Comparison of ENCODE assay signal across 19 cellular contexts in the genomic region with DNA sequence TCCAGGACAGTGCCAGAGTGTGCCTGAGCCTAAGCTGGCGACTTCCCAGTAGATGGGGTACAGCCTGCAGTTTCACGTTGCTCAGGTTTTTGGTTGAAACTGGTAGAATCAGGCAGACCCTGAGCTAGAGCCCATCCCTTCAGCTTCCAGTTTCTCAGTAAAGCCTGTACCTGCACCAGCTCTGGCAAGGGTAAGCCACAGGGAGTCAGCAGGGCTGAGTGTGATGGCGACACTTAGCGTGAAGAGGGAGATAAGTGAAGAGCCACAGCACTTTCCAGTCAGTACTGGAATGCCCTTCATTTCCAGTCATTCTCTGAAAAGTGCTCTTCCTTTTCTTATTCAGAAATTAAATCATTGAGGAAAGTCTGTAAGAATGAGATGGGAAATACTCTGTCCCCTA. TPM values are rescaled to one million over a fixed set of nuclear protein-coding genes. Genes with fewer than 3 reads are reported as not detected.
DNase-seq lines count a peak whose midpoint lies in the region; ATAC-seq, FAIRE-seq and TF ChIP-seq lines count a peak whose summit lies in the region.
"Had no signal": no experiment of that assay in that cellular context is flagged by ENCODE, and none has a peak within 500 bp of the region (broad histone marks: within the 10 kb centered on the region; RNA-seq: fewer than 3 reads in every experiment).

No MANE protein-coding gene starts in this region.

- H3K27ac ChIP-seq in naive thymus-derived CD4-positive, alpha-beta T cell (ENCODE audit: low read depth, low read length) = peak overlapping the region; percentile 50
- H3K27ac ChIP-seq: breast epithelium, GM23248 had no signal

- H3K9me3 Mint-ChIP-seq in activated CD4-positive, alpha-beta T cell treated with anti-CD3 and anti-CD28 coated beads for 36 hours (ENCODE audit: low read depth) = no peaks in the 10 kb centered on the region
- no peaks in the 10 kb centered on the region for H3K9me3 Mint-ChIP-seq in effector memory CD8-positive, alpha-beta T cell
- H3K9me3 Mint-ChIP-seq in naive thymus-derived CD4-positive, alpha-beta T cell = peaks cover 0 to 3% (median 0%) of the 10 kb centered on the region in 11 donors

- CTCF ChIA-PET in activated CD4-positive, alpha-beta T cell treated with anti-CD3 and anti-CD28 coated beads for 36 hours (lab: Charles Lee) = interaction anchor here (0.7 to 1.3 kb wide), 6 partner anchors 15 to 113 kb away, joined by 3 to 4 read pairs (median 4); no protein-coding TSS in a partner anchor
- CTCF ChIA-PET in naive thymus-derived CD4-positive, alpha-beta T cell (lab: Charles Lee) = interaction anchor here (0.6 to 1.1 kb wide), 3 partner anchors 17 to 78 kb away, joined by 3 to 6 read pairs (median 5); no protein-coding TSS in a partner anchor

- no peaks in the 10 kb centered on the region for H3K27me3 Mint-ChIP-seq in activated CD4-positive, alpha-beta T cell treated with anti-CD3 and anti-CD28 coated beads for 36 hours
- no peaks in the 10 kb centered on the region for H3K27me3 Mint-ChIP-seq in effector memory CD8-positive, alpha-beta T cell
- no peaks in the 10 kb centered on the region for H3K27me3 Mint-ChIP-seq in naive thymus-derived CD4-positive, alpha-beta T cell

- H3K4me3 ChIP-seq in naive thymus-derived CD4-positive, alpha-beta T cell (ENCODE audit: low read length) = no peak overlapping the region
- H3K4me3 ChIP-seq: breast epithelium, GM23248 had no signal

- no peaks in the 10 kb centered on the region for H3K27me3 ChIP-seq in naive thymus-derived CD4-positive, alpha-beta T cell (ENCODE audit: control insufficient read depth in 2 of 2, insufficient read depth in 2 of 2, low read length in 2 of 2)
- H3K27me3 ChIP-seq: BE2C, breast epithelium had no signal

- peaks cover 77% of the 10 kb centered on the region for H3K4me1 Mint-ChIP-seq in activated CD4-positive, alpha-beta T cell treated with anti-CD3 and anti-CD28 coated beads for 36 hours
- H3K4me1 Mint-ChIP-seq in effector memory CD8-positive, alpha-beta T cell (ENCODE audit: low read depth in 2 of 2) = peaks cover 32 to 53% of the 10 kb centered on the region in 2 donors
- peaks cover 58 to 91% (median 85%) of the 10 kb centered on the region in 7 donors for H3K4me1 Mint-ChIP-seq in naive thymus-derived CD4-positive, alpha-beta T cell

- H3K9me3 ChIP-seq in naive thymus-derived CD4-positive, alpha-beta T cell (ENCODE audit: control insufficient read depth in 2 of 3, low read length in 3 of 3) = no peaks in the 10 kb centered on the region
- H3K9me3 ChIP-seq: BE2C, breast epithelium had no signal

- peak; percentile 42 for FAIRE-seq in GM12892 (lab: Jason Lieb, UNC)

- H3K4me1 ChIP-seq in naive thymus-derived CD4-positive, alpha-beta T cell (ENCODE audit: control insufficient read depth in 2 of 2, insufficient read depth in 2 of 2, low read length in 2 of 2) = peaks cover 60 to 81% of the 10 kb centered on the region in 2 donors
- H3K4me1 ChIP-seq: BE2C had no signal

- no peak overlapping the region for H3K4me3 Mint-ChIP-seq in activated CD4-positive, alpha-beta T cell treated with anti-CD3 and anti-CD28 coated beads for 36 hours
- peak overlapping the region in 1 of 2 donors; percentile 37 for H3K4me3 Mint-ChIP-seq in effector memory CD8-positive, alpha-beta T cell
- peak overlapping the region in 8 of 10 donors; percentile 48 to 74 (median 56) for H3K4me3 Mint-ChIP-seq in naive thymus-derived CD4-positive, alpha-beta T cell

- ATAC-seq in activated CD4-positive, alpha-beta T cell treated with anti-CD3 and anti-CD28 coated beads for 36 hours = peak; percentile 20
- ATAC-seq in effector memory CD8-positive, alpha-beta T cell (replicated peaks) = no peak
- no peak for ATAC-seq in naive thymus-derived CD4-positive, alpha-beta T cell
- ATAC-seq: esophagus mucosa had no signal

- H3K27ac Mint-ChIP-seq in activated CD4-positive, alpha-beta T cell treated with anti-CD3 and anti-CD28 coated beads for 36 hours = peak overlapping the region; percentile 39
- peak overlapping the region; percentile 83 to 94 for H3K27ac Mint-ChIP-seq in effector memory CD8-positive, alpha-beta T cell
- H3K27ac Mint-ChIP-seq in naive thymus-derived CD4-positive, alpha-beta T cell = peak overlapping the region; percentile 46 to 100 (median 98)

- peaks cover 40% of the 10 kb centered on the region for H3K36me3 Mint-ChIP-seq in activated CD4-positive, alpha-beta T cell treated with anti-CD3 and anti-CD28 coated beads for 36 hours (ENCODE audit: low read depth)
- peaks cover 42% of the 10 kb centered on the region for H3K36me3 Mint-ChIP-seq in effector memory CD8-positive, alpha-beta T cell (ENCODE audit: insufficient read depth)
- peaks cover 4 to 67% (median 30%) of the 10 kb centered on the region in 5 donors for H3K36me3 Mint-ChIP-seq in naive thymus-derived CD4-positive, alpha-beta T cell

- POLR2A ChIA-PET in activated CD4-positive, alpha-beta T cell treated with anti-CD3 and anti-CD28 coated beads for 36 hours (lab: Charles Lee) = interaction anchor here (0.7 kb wide), 1 partner anchor 15 kb away, joined by 3 read pairs; no protein-coding TSS in a partner anchor
- POLR2A ChIA-PET in naive thymus-derived CD4-positive, alpha-beta T cell (lab: Charles Lee) = interaction anchor here (0.6 to 5.5 kb wide), 9 partner anchors 7 to 580 kb away, joined by 3 to 30 read pairs (median 6); partner anchors contain the start of genes COPS3 and FLCN

- no peak for TF ChIP-seq POLR2A in GM12892 (IDR thresholded peaks at IDR 0.05; ENCODE audit: low read depth, low read length)

- DNase-seq in activated CD4-positive, alpha-beta T cell treated with anti-CD3 and anti-CD28 coated beads for 36 hours = peak; percentile 52
- no peak for DNase-seq in activated CD4-positive, alpha-beta T cell treated with anti-CD3 and anti-CD28 coated beads for 1 hour
- no peak for DNase-seq in GM12892 (ENCODE audit: insufficient read length)
- DNase-seq in effector memory CD8-positive, alpha-beta T cell = no peak
- DNase-seq in naive thymus-derived CD4-positive, alpha-beta T cell = no peak
- DNase-seq in activated effector memory CD4-positive, alpha-beta T cell treated with anti-CD3 and anti-CD28 coated beads, Interleukin-2, amount 50 U/mL, for 16 hours = no peak
- no peak for DNase-seq in anterior cingulate cortex (lab: John Stamatoyannopoulos, UW)
- no peak for DNase-seq in COLO829 (ENCODE audit: low spot score)
- DNase-seq: 8988T; BE2C; DMS153; GM23248; KG1; NCI-H2029; NK-92 treated with Interleukin-12 subunit alpha and Interleukin-12 subunit beta, amount 100 ng/mL, for 24 hours; stimulated activated CD4-positive, alpha-beta T cell treated with anti-CD3 and anti-CD28 coated beads, Interleukin-4, amount 100 ng/mL, for 24 hours; substantia nigra had no signal

- intact Hi-C loops in activated CD4-positive, alpha-beta T cell treated with anti-CD3 and anti-CD28 coated beads for 36 hours (cut with DNase I, micrococcal nuclease) = no loop called here
- intact Hi-C loops in naive thymus-derived CD4-positive, alpha-beta T cell (cut with micrococcal nuclease) = loop anchor here (2.0 to 5.0 kb wide), 5 partner anchors 36 to 141 kb away; partner anchors contain the start of genes COPS3 (in 1 of the 2) and MPRIP (in 1 of the 2)

- peaks cover 0 to 9% (median 0%) of the 10 kb centered on the region in 3 experiments for H3K36me3 ChIP-seq in naive thymus-derived CD4-positive, alpha-beta T cell (ENCODE audit: control insufficient read depth in 2 of 3, insufficient read depth in 3 of 3, low read length in 3 of 3)
- H3K36me3 ChIP-seq: breast epithelium had no signal

RNA-seq across cellular contexts. Expression of gene PLD6, which starts 22.4 kb away (rescaled TPM):
- total RNA-seq in activated CD4-positive, alpha-beta T cell treated with anti-CD3 and anti-CD28 coated beads for 36 hours = 1 to 10 TPM; 8.3 to 9.9 TPM
- polyA plus RNA-seq in GM12892 (2012; ENCODE audit: missing spikeins) = 10.2 TPM
- total RNA-seq in naive thymus-derived CD4-positive, alpha-beta T cell = 10 to 100 TPM in 3 of 5 experiments, 1 to 10 TPM in 2; 6.2 to 13.9 (median 12.1) TPM
- 10 to 100 TPM; 11.0 to 16.4 TPM for polyA plus RNA-seq in naive thymus-derived CD4-positive, alpha-beta T cell

RNA-seq across cellular contexts. Expression of gene FLCN, which starts 53.2 kb away (rescaled TPM):
- 10 to 100 TPM; 12.3 to 18.8 TPM for total RNA-seq in activated CD4-positive, alpha-beta T cell treated with anti-CD3 and anti-CD28 coated beads for 36 hours
- polyA plus RNA-seq in GM12892 (2012; ENCODE audit: missing spikeins) = 17.6 TPM
- total RNA-seq in naive thymus-derived CD4-positive, alpha-beta T cell = 10 to 100 TPM; 39.4 to 94.7 (median 66.9) TPM
- 1 to 10 TPM; 4.7 to 6.6 TPM for polyA plus RNA-seq in naive thymus-derived CD4-positive, alpha-beta T cell

Comparison
In these comparisons a context has a peak if more than half of its experiments do, and no peak if none do; other contexts are left out.
1. H3K27ac Mint-ChIP-seq: peak in every context shown above with its lines; median percentile 98 in naive thymus-derived CD4-positive, alpha-beta T cell; 88 in effector memory CD8-positive, alpha-beta T cell; 39 in activated CD4-positive, alpha-beta T cell treated with anti-CD3 and anti-CD28 coated beads for 36 hours.
2. intact Hi-C loops: an anchor here in naive thymus-derived CD4-positive, alpha-beta T cell (2.0 to 5.0 kb wide); none called in activated CD4-positive, alpha-beta T cell treated with anti-CD3 and anti-CD28 coated beads for 36 hours.